Comparison of ENCODE assay signal across 21 cellular contexts in genomic region chr12:40511341-40511740, GRCh38.
DNase-seq lines count a peak whose midpoint lies in the region; ATAC-seq lines count a peak whose summit lies in the region.
"Had no signal": no experiment of that assay in that cellular context is flagged by ENCODE, and none has a peak within 500 bp of the region (broad histone marks: within the 10 kb centered on the region; RNA-seq: fewer than 3 reads in every experiment).

No MANE protein-coding gene starts in this region.

- DNase-seq in MV-4-11 (lab: John Stamatoyannopoulos, UW) = peak; percentile 4
- DNase-seq in Ammon's horn (ENCODE audit: low spot score) = no peak
- no peak for DNase-seq in activated T-cell treated with anti-CD3 and anti-CD28 coated beads, Interleukin-2, amount 50 U/mL, for 1 hour
- DNase-seq in stimulated activated naive CD8-positive, alpha-beta T cell treated with anti-CD3 and anti-CD28 coated beads, Interleukin-15, amount 100 ng/mL, for 72 hours = no peak
- no peak for DNase-seq in nucleus accumbens (lab: John Stamatoyannopoulos, UW)
- DNase-seq: AML-193; Calu3; CD8-positive, alpha-beta memory T cell; DMS153; MG63; NCI-H1048; NCI-H1417 treated with DMSO at 0.1 percent for 48 hours; NCI-H187; NCI-H446; NCI-H526; OCI-M1; SJCRH30; T-cell had no signal

- H3K27me3 Mint-ChIP-seq in stimulated activated naive CD8-positive, alpha-beta T cell treated with anti-CD3 and anti-CD28 coated beads, Interleukin-15, amount 100 ng/mL, for 72 hours = no peaks in the 10 kb centered on the region
- H3K27me3 Mint-ChIP-seq: T-cell had no signal

- H3K27ac Mint-ChIP-seq in stimulated activated naive CD8-positive, alpha-beta T cell treated with anti-CD3 and anti-CD28 coated beads, Interleukin-15, amount 100 ng/mL, for 72 hours = no peak overlapping the region
- H3K27ac Mint-ChIP-seq: T-cell had no signal

- ATAC-seq in GM18502 (IDR thresholded peaks at IDR 0.05; ENCODE audit: poor library complexity, unreplicated experiment) (peak; percentile 46), GM18870 (IDR thresholded peaks at IDR 0.05; ENCODE audit: unreplicated experiment) (peak; percentile 40), HG02870 (IDR thresholded peaks at IDR 0.05; ENCODE audit: unreplicated experiment) (peak; percentile 32)
- no peak for ATAC-seq in stimulated activated naive CD8-positive, alpha-beta T cell treated with anti-CD3 and anti-CD28 coated beads, Interleukin-15, amount 100 ng/mL, for 72 hours
- ATAC-seq: T-cell had no signal

- H3K9me3 Mint-ChIP-seq in stimulated activated naive CD8-positive, alpha-beta T cell treated with anti-CD3 and anti-CD28 coated beads, Interleukin-15, amount 100 ng/mL, for 72 hours = no peaks in the 10 kb centered on the region
- H3K9me3 Mint-ChIP-seq: T-cell had no signal

- H3K4me3 Mint-ChIP-seq in stimulated activated naive CD8-positive, alpha-beta T cell treated with anti-CD3 and anti-CD28 coated beads, Interleukin-15, amount 100 ng/mL, for 72 hours = no peak overlapping the region
- H3K4me3 Mint-ChIP-seq: CD8-positive, alpha-beta memory T cell; T-cell had no signal

- no peaks in the 10 kb centered on the region for H3K4me1 Mint-ChIP-seq in stimulated activated naive CD8-positive, alpha-beta T cell treated with anti-CD3 and anti-CD28 coated beads, Interleukin-15, amount 100 ng/mL, for 72 hours
- H3K4me1 Mint-ChIP-seq: CD8-positive, alpha-beta memory T cell; T-cell had no signal
